ENCODE assay signal across 8 cellular contexts in genomic region chr3:134312072-134312872, GRCh38.
A peak's percentile ranks its signal among the peaks of the same experiment; 100 is the strongest.
DNase-seq lines count a peak whose midpoint lies in the region; ATAC-seq and TF ChIP-seq lines count a peak whose summit lies in the region.

No MANE protein-coding gene starts in this region.

- TF ChIP-seq CTCF in GM12872 (IDR thresholded peaks at IDR 0.05; ENCODE audit: insufficient read depth, low read depth, low read length) (0 out of 3 replicates have a peak, but pooled peaks have one; percentile 17), PC-9 (conservative IDR thresholded peaks at IDR 0.05) (peak; percentile 56), fibroblast of the aortic adventitia (IDR thresholded peaks at IDR 0.05; ENCODE audit: insufficient read depth, low read length) (no peak), retinal pigment epithelial cell (conservative IDR thresholded peaks at IDR 0.05; ENCODE audit: low read depth, low read length) (peak; percentile 49)

- no peak for ATAC-seq in HG02973 (IDR thresholded peaks at IDR 0.05; ENCODE audit: unreplicated experiment)

- H3K9me2 ChIP-seq in PC-9 (ENCODE audit: insufficient read depth): no peaks in the 10 kb centered on the region

- intact Hi-C loops in PC-9 (cut with micrococcal nuclease; ENCODE audit: unreplicated experiment): loop anchor here (1.0 to 5.0 kb wide), 9 partner anchors 15 to 740 kb away; partner anchors contain the start of genes AMOTL2 and CDV3

- H3K27me3 ChIP-seq in PC-9 (ENCODE audit: insufficient read depth, low read depth): no peaks in the 10 kb centered on the region

- peaks cover 87% of the 10 kb centered on the region for H3K4me1 ChIP-seq in PC-9 (replicated peaks; ENCODE audit: insufficient read depth)

- H2AFZ ChIP-seq in PC-9: 0 out of 2 replicates have a peak overlapping the region, but pooled peaks have one; percentile 18

- H3K4me2 ChIP-seq in PC-9: peak overlapping the region; percentile 96

- TSS peak; percentile 88 for BruUV-seq in PC-9 (replicated peaks; lab: Mats Ljungman, UMichigan)

- H4K20me1 ChIP-seq in PC-9 (ENCODE audit: insufficient read depth): no peaks in the 10 kb centered on the region

- peaks cover 24% of the 10 kb centered on the region for H3K79me2 ChIP-seq in PC-9 (ENCODE audit: low read depth)

- peak overlapping the region; percentile 98 for H3K27ac ChIP-seq in PC-9

- H3K36me3 ChIP-seq in PC-9 (ENCODE audit: low read depth): no peaks in the 10 kb centered on the region

- DNase-seq in PC-9: peak; percentile 94 to 95
- DNase-seq in fibroblast of the aortic adventitia (ENCODE audit: low read depth): peak; percentile 57
- no peak for DNase-seq in retinal pigment epithelial cell (ENCODE audit: low read depth)
- no peak for DNase-seq in medulla oblongata (ENCODE audit: extremely low spot score)
- DNase-seq in DMS 273 (lab: John Stamatoyannopoulos, UW; ENCODE audit: unreplicated experiment): no peak
- DNase-seq in HUDEP-2 (lab: John Stamatoyannopoulos, UW; ENCODE audit: unreplicated experiment in 76 of 76): no peak

- peaks cover 64% of the 10 kb centered on the region for H3F3A ChIP-seq in PC-9 (ENCODE audit: insufficient read depth, low read depth)

- H3K4me3 ChIP-seq in PC-9 (peak overlapping the region; percentile 99; the same call in 1 of the 2 replicates), fibroblast of the aortic adventitia (ENCODE audit: low read depth, low read length) (no peak overlapping the region), retinal pigment epithelial cell (ENCODE audit: low read length) (no peak overlapping the region)

- CTCF ChIA-PET in PC-9 (lab: Charles Lee): interaction anchor here (0.5 to 2.2 kb wide), 5 partner anchors 23 to 111 kb away, joined by 3 to 9 read pairs (median 4); no protein-coding TSS in a partner anchor

- POLR2A ChIA-PET in PC-9 (lab: Charles Lee; ENCODE audit: unreplicated experiment): interaction anchor here (1.4 to 1.9 kb wide), 5 partner anchors 13 to 52 kb away, joined by 9 to 14 read pairs (median 11); no protein-coding TSS in a partner anchor

- no peaks in the 10 kb centered on the region for H3K9me3 ChIP-seq in PC-9 (ENCODE audit: insufficient read depth, low read depth)

Comparison
In these comparisons a context has a peak if more than half of its experiments do, and no peak if none do; other contexts are left out.
1. DNase-seq: peak in PC-9 (2 of 2) and fibroblast of the aortic adventitia (single experiment); none in retinal pigment epithelial cell (single experiment), medulla oblongata (single experiment), DMS 273 (single experiment) and HUDEP-2 (0 of 76).